In genomic region chr6:34132486-34133185, GRCh38 we compare ENCODE assay signal across 9 cellular contexts. TPM values are rescaled to one million over a fixed set of nuclear protein-coding genes. Genes with fewer than 3 reads are reported as not detected.
A peak's percentile ranks its signal among the peaks of the same experiment; 100 is the strongest.
DNase-seq lines count a peak whose midpoint lies in the region; ATAC-seq and TF ChIP-seq lines count a peak whose summit lies in the region.
"Had no signal": no experiment of that assay in that cellular context is flagged by ENCODE, and none has a peak within 500 bp of the region (broad histone marks: within the 10 kb centered on the region; RNA-seq: fewer than 3 reads in every experiment).

No MANE protein-coding gene starts in this region.

- no peak overlapping the region for H3K9ac ChIP-seq in smooth muscle cell (ENCODE audit: low read depth)

- H3K4me3 ChIP-seq in smooth muscle cell (no peak overlapping the region), tibial nerve (no peak overlapping the region)

- H3K4me1 ChIP-seq in smooth muscle cell (ENCODE audit: low read depth) (no peaks in the 10 kb centered on the region), tibial nerve (no peaks in the 10 kb centered on the region)

- DNase-seq in GM03348 (ENCODE audit: low spot score) (peak; percentile 63), M059J (ENCODE audit: low read depth) (peak; percentile 51), left lobe of liver (ENCODE audit: low spot score) (no peak), SHP77 treated with DMSO at 0.1 percent for 48 hours (lab: John Stamatoyannopoulos, UW) (no peak), smooth muscle cell (lab: John Stamatoyannopoulos, UW; ENCODE audit: unreplicated experiment) (no peak), tibial nerve (ENCODE audit: low spot score in 2 of 2) (no peak)
- DNase-seq in activated CD8-positive, alpha-beta memory T cell treated with anti-CD3 and anti-CD28 coated beads, Interleukin-2, amount 50 U/mL, for 48 hours: peak; percentile 67

- no peaks in the 10 kb centered on the region for H3K79me2 ChIP-seq in smooth muscle cell (ENCODE audit: low read depth)

- TF ChIP-seq POLR2A in tibial nerve (IDR thresholded peaks at IDR 0.05): no peak

- no peaks in the 10 kb centered on the region for H3K36me3 ChIP-seq in smooth muscle cell (ENCODE audit: low read depth)
- H3K36me3 ChIP-seq in tibial nerve: no peaks in the 10 kb centered on the region
- H3K36me3 ChIP-seq: neutrophil had no signal

- TF ChIP-seq CTCF in smooth muscle cell (IDR thresholded peaks at IDR 0.05; ENCODE audit: borderline replicate concordance, insufficient read depth, poor library complexity, severe bottlenecking) (no peak), tibial nerve (IDR thresholded peaks at IDR 0.05) (no peak)

- H2AFZ ChIP-seq in smooth muscle cell (ENCODE audit: low read depth): no peak overlapping the region

- TF ChIP-seq EP300 in tibial nerve (IDR thresholded peaks at IDR 0.05): no peak

- 56% methylated on average over 20 of the region's 20 CpGs for WGBS in smooth muscle cell (ENCODE audit: low lambda C conversion rate)
- WGBS in tibial nerve, 2 donors: 54 to 56% methylated on average over 19 to 20 of the region's 20 CpGs

- H3K4me2 ChIP-seq in smooth muscle cell: no peak overlapping the region

- ATAC-seq in left lobe of liver (peak; percentile 61), HG02981 (IDR thresholded peaks at IDR 0.05; ENCODE audit: unreplicated experiment) (no peak)

- no peak overlapping the region for H3K27ac ChIP-seq in smooth muscle cell (ENCODE audit: low read depth)
- H3K27ac ChIP-seq in tibial nerve: no peak overlapping the region
- H3K27ac ChIP-seq: neutrophil had no signal

- peaks cover 7% of the 10 kb centered on the region for H3K27me3 ChIP-seq in smooth muscle cell (ENCODE audit: low read depth)
- H3K27me3 ChIP-seq in tibial nerve: peaks cover 0 to 65% of the 10 kb centered on the region in 2 donors

- H3F3A ChIP-seq in smooth muscle cell (ENCODE audit: low read depth): no peaks in the 10 kb centered on the region

- no peaks in the 10 kb centered on the region for H3K9me3 ChIP-seq in smooth muscle cell (replicated peaks; ENCODE audit: low read depth)
- H3K9me3 ChIP-seq in tibial nerve: no peaks in the 10 kb centered on the region
- H3K9me3 ChIP-seq: neutrophil had no signal

- H4K20me1 ChIP-seq in smooth muscle cell (ENCODE audit: low read depth): no peaks in the 10 kb centered on the region

RNA-seq across cellular contexts. Expression of gene GRM4, which starts 13.3 kb away (rescaled TPM):
- total RNA-seq in M059J (2014; rRNA removed; shearing (Covaris generic)): not detected in 2 replicates
- total RNA-seq in left lobe of liver (not detected), smooth muscle cell (not detected in 2 replicates), tibial nerve (not detected)
- polyA plus RNA-seq in smooth muscle cell: 0.21 TPM in 1 of 2 replicates, not detected in the other

Comparison
In these comparisons a context has a peak if more than half of its experiments do, and no peak if none do; other contexts are left out.
1. DNase-seq: peak in GM03348 (single experiment), M059J (single experiment) and activated CD8-positive, alpha-beta memory T cell treated with anti-CD3 and anti-CD28 coated beads, Interleukin-2, amount 50 U/mL, for 48 hours (single experiment); none in left lobe of liver (single experiment), SHP77 treated with DMSO at 0.1 percent for 48 hours (single experiment), smooth muscle cell (single experiment) and tibial nerve (0 of 2).